ENCODE assay signal across 14 cellular contexts in the genomic region with DNA sequence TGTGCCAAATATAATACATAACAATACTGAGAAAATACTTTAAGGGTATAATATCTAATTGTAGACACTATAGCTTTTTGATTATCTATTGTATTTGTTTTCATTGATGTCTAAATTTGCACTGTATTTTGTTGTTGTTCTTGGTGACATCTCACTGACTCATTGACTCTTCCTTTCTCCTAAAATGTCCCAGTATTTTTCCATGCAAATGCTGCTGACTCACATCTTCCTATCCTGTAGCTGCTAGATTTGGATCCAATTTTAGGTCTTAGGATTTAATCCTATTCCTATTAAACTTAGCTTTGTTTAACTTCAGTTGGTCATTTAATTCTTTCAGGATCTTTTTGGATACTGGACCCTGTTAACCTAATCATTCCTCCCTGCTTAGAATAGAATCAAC.
A peak's percentile ranks its signal among the peaks of the same experiment; 100 is the strongest.
DNase-seq lines count a peak whose midpoint lies in the region; ATAC-seq and TF ChIP-seq lines count a peak whose summit lies in the region.
"Had no signal": no experiment of that assay in that cellular context is flagged by ENCODE, and none has a peak within 500 bp of the region (broad histone marks: within the 10 kb centered on the region; RNA-seq: fewer than 3 reads in every experiment).

No MANE protein-coding gene starts in this region.

- TF ChIP-seq CTCF in dorsolateral prefrontal cortex (IDR thresholded peaks at IDR 0.05 in 54 of 56, conservative IDR thresholded peaks at IDR 0.05 in 2 of 56; ENCODE audit: low read depth in 1 of 56, partially characterized antibody in 56 of 56): no peak

- ATAC-seq in stimulated activated naive CD8-positive, alpha-beta T cell treated with anti-CD3 and anti-CD28 coated beads, Interleukin-15, amount 100 ng/mL, for 72 hours: no peak
- ATAC-seq in HG03460 (IDR thresholded peaks at IDR 0.05; ENCODE audit: unreplicated experiment): no peak

- H3K27me3 Mint-ChIP-seq in stimulated activated naive CD8-positive, alpha-beta T cell treated with anti-CD3 and anti-CD28 coated beads, Interleukin-15, amount 100 ng/mL, for 72 hours: no peaks in the 10 kb centered on the region
- H3K27me3 Mint-ChIP-seq: activated CD4-positive, alpha-beta memory T cell treated with anti-CD3 and anti-CD28 coated beads for 36 hours had no signal

- no peak overlapping the region for H3K4me3 ChIP-seq in dorsolateral prefrontal cortex

- H3K27ac Mint-ChIP-seq in stimulated activated naive CD8-positive, alpha-beta T cell treated with anti-CD3 and anti-CD28 coated beads, Interleukin-15, amount 100 ng/mL, for 72 hours: no peak overlapping the region
- H3K27ac Mint-ChIP-seq: activated CD4-positive, alpha-beta memory T cell treated with anti-CD3 and anti-CD28 coated beads for 36 hours; mesothelial cell of epicardium had no signal

- DNase-seq in AG20443 (ENCODE audit: low spot score) (peak; percentile 43), NCI-H82 treated with DMSO at 0.1 percent for 48 hours (lab: John Stamatoyannopoulos, UW; ENCODE audit: unreplicated experiment) (peak; percentile 34), dorsolateral prefrontal cortex (no peak), NCI-H1105 treated with DMSO at 0.1 percent for 48 hours (lab: John Stamatoyannopoulos, UW) (no peak), NCI-H510A treated with DMSO at 0.1 percent for 48 hours (lab: John Stamatoyannopoulos, UW) (no peak)
- DNase-seq in stimulated activated naive CD8-positive, alpha-beta T cell treated with anti-CD3 and anti-CD28 coated beads, Interleukin-15, amount 100 ng/mL, for 72 hours: no peak
- DNase-seq: ACHN; activated CD4-positive, alpha-beta memory T cell treated with anti-CD3 and anti-CD28 coated beads for 36 hours; HCEC 1CT; NCI-H2081 treated with DMSO at 0.1 percent for 48 hours; stimulated activated CD4-positive, alpha-beta T cell treated with anti-CD3 and anti-CD28 coated beads, Interleukin-12 subunit alpha, Interleukin-12 subunit beta, amount 100 ng/mL, for 4 hours had no signal

- H3K27me3 ChIP-seq in dorsolateral prefrontal cortex: no peaks in the 10 kb centered on the region
- H3K27me3 ChIP-seq in layer of hippocampus (ENCODE audit: control insufficient read depth, insufficient read depth, low read length): no peaks in the 10 kb centered on the region

- no peaks in the 10 kb centered on the region for H3K4me1 Mint-ChIP-seq in stimulated activated naive CD8-positive, alpha-beta T cell treated with anti-CD3 and anti-CD28 coated beads, Interleukin-15, amount 100 ng/mL, for 72 hours

- no peaks in the 10 kb centered on the region for H3K9me3 Mint-ChIP-seq in stimulated activated naive CD8-positive, alpha-beta T cell treated with anti-CD3 and anti-CD28 coated beads, Interleukin-15, amount 100 ng/mL, for 72 hours
- H3K9me3 Mint-ChIP-seq: activated CD4-positive, alpha-beta memory T cell treated with anti-CD3 and anti-CD28 coated beads for 36 hours; mesothelial cell of epicardium had no signal

- H3K4me3 Mint-ChIP-seq in stimulated activated naive CD8-positive, alpha-beta T cell treated with anti-CD3 and anti-CD28 coated beads, Interleukin-15, amount 100 ng/mL, for 72 hours: no peak overlapping the region
- H3K4me3 Mint-ChIP-seq: activated CD4-positive, alpha-beta memory T cell treated with anti-CD3 and anti-CD28 coated beads for 36 hours; mesothelial cell of epicardium had no signal

- intact Hi-C loops in dorsolateral prefrontal cortex (cut with DNase I): loop anchor here (5.0 to 10.0 kb wide), 2 partner anchors 53 to 150 kb away; a partner anchor contains a TSS

- H3K27ac ChIP-seq in dorsolateral prefrontal cortex (peak overlapping the region in 54 of 59 donors; percentile 7 to 97 (median 91)), layer of hippocampus (ENCODE audit: low read depth, low read length) (peak overlapping the region; percentile 43)

Comparison
In these comparisons a context has a peak if more than half of its experiments do, and no peak if none do; other contexts are left out.
1. DNase-seq: peak in AG20443 (single experiment) and NCI-H82 treated with DMSO at 0.1 percent for 48 hours (single experiment); none in dorsolateral prefrontal cortex (0 of 10), stimulated activated naive CD8-positive, alpha-beta T cell treated with anti-CD3 and anti-CD28 coated beads, Interleukin-15, amount 100 ng/mL, for 72 hours (0 of 2), NCI-H1105 treated with DMSO at 0.1 percent for 48 hours (single experiment) and NCI-H510A treated with DMSO at 0.1 percent for 48 hours (single experiment).